In the genomic region with DNA sequence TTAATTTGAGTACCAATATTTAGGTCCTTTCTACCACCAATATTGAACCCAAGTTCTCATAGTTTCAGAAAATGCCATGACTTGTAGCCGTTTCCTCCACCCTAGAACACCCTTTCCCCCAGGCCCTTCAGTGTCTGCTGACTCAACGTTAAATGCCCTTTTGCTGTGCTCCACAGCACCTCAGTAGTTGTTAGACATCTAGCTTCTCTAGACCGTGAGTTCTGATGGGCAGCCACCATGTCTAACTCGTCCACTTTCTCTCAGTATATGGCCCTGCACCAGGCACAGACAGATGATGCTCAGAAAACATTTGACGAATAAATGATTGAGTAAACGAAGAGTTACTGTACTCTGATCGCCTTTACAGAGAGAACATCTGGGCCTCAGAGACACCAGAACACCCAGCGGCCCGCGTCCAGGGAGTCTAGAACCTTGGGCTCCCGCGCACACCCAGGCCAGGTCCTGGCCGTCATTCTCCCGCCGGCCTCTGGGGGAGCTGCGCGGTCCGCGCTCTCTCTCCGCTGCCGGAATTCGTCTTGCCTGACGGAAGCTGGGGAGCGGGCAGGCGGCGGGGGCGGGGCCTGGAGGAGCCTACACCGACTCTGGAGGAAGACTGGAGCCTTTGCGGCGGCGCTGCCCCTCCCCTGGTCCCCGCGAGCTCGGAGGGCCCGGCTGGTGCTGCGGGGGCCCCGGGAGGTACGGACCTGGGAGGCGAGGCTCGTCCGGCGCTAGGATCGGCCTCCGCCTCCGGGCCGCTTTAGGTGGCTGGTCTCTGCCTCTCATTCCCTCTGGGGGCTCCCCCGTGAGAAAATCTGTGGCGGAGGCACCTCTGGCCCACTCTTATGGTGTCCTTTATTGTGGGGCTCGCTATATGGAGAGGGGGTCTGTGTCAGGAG, we compare ENCODE assay signal across 8 cellular contexts. TPM values are rescaled to one million over a fixed set of nuclear protein-coding genes. Genes with fewer than 3 reads are reported as not detected.
DNase-seq lines count a peak whose midpoint lies in the region; ATAC-seq and TF ChIP-seq lines count a peak whose summit lies in the region.

A gene (plus strand): TSS at position 582 of the 896 bp plus-strand sequence. CDS start 1,488 bp downstream, outside the sequence.

- peaks cover 14% of the 10 kb centered on the region for H3K36me3 ChIP-seq in BJ (ENCODE audit: control insufficient read depth, insufficient read depth, low read length)
- H3K36me3 ChIP-seq in effector memory CD4-positive, alpha-beta T cell (ENCODE audit: control insufficient read depth, insufficient read depth, low read length): peaks cover 24% of the 10 kb centered on the region
- peaks cover 26 to 27% of the 10 kb centered on the region in 2 experiments for H3K36me3 ChIP-seq in mesenchymal stem cell (ENCODE audit: control insufficient read depth in 1 of 2, insufficient read depth in 2 of 2, low read depth in 1 of 2, low read length in 2 of 2)

- peak within 1 kb of the TSS; percentile 61 for H2AK5ac ChIP-seq in mesenchymal stem cell (ENCODE audit: low read length, severe bottlenecking)

- peak within 1 kb of the TSS; percentile 77 for H3K4me2 ChIP-seq in mesenchymal stem cell (ENCODE audit: low read length, poor library complexity, severe bottlenecking)

- H3K9me3 ChIP-seq in effector memory CD4-positive, alpha-beta T cell (ENCODE audit: control insufficient read depth, low read length): no peaks in the 10 kb centered on the region
- no peaks in the 10 kb centered on the region for H3K9me3 ChIP-seq in mesenchymal stem cell (ENCODE audit: control insufficient read depth, low read length)

- peak; percentile 92 for TF ChIP-seq CTCF in BJ (IDR thresholded peaks at IDR 0.05; ENCODE audit: insufficient read depth, low read depth, low read length)

- WGBS in mesenchymal stem cell: 8% methylated on average over 49 of the region's 49 CpGs

- H3K27me3 ChIP-seq in BJ (ENCODE audit: control insufficient read depth, insufficient read depth, low read length) (no peaks in the 10 kb centered on the region), mesenchymal stem cell (ENCODE audit: control insufficient read depth in 1 of 2, insufficient read depth in 1 of 2, low read length in 2 of 2) (no peaks in the 10 kb centered on the region)
- H3K27me3 ChIP-seq in effector memory CD4-positive, alpha-beta T cell (replicated peaks; ENCODE audit: control insufficient read depth, insufficient read depth, low read length, poor library complexity, severe bottlenecking): no peaks in the 10 kb centered on the region

- H3K23ac ChIP-seq in mesenchymal stem cell (ENCODE audit: low read length in 2 of 2): no peak within 1 kb of the TSS

- H3K14ac ChIP-seq in mesenchymal stem cell (ENCODE audit: low read length in 2 of 2): peak within 1 kb of the TSS in 1 of 2 experiments; percentile 61

- peak within 1 kb of the TSS; percentile 95 for H4K8ac ChIP-seq in mesenchymal stem cell (ENCODE audit: low read length)

- peak within 1 kb of the TSS; percentile 33 to 78 for H2BK12ac ChIP-seq in mesenchymal stem cell (ENCODE audit: low read length in 2 of 2)

- CTCF ChIA-PET in BJ (lab: Yijun Ruan, JAX): interaction anchor here (0.6 to 9.3 kb wide), 20 partner anchors 8 to 168 kb away, joined by 3 to 61 read pairs (median 4); a partner anchor contains a TSS

- peak within 1 kb of the TSS; percentile 80 to 89 for H3K18ac ChIP-seq in mesenchymal stem cell (ENCODE audit: low read depth in 1 of 2, low read length in 2 of 2)

- H3K27ac ChIP-seq in effector memory CD4-positive, alpha-beta T cell (ENCODE audit: insufficient read depth, low read length, poor library complexity, severe bottlenecking): peak within 1 kb of the TSS; percentile 80
- peak within 1 kb of the TSS; percentile 28 for H3K27ac ChIP-seq in mesenchymal stem cell (ENCODE audit: low read length, poor library complexity, severe bottlenecking)

- peak within 1 kb of the TSS; percentile 75 to 84 for H3K4ac ChIP-seq in mesenchymal stem cell (ENCODE audit: low read depth in 1 of 2, low read length in 2 of 2)

- H2BK15ac ChIP-seq in mesenchymal stem cell (ENCODE audit: low read depth, poor library complexity, severe bottlenecking): no peak within 1 kb of the TSS

- H3K9ac ChIP-seq in mesenchymal stem cell (ENCODE audit: low read length): peak within 1 kb of the TSS; percentile 98

- H3K79me1 ChIP-seq in mesenchymal stem cell (replicated peaks; ENCODE audit: low read length, poor library complexity, severe bottlenecking): peaks cover 14% of the 10 kb centered on the region

- peak; percentile 54 for ATAC-seq in GM19397 (IDR thresholded peaks at IDR 0.05; ENCODE audit: unreplicated experiment)

- H3K4me3 ChIP-seq in BJ (ENCODE audit: low read depth, low read length) (peak within 1 kb of the TSS; percentile 76), mesenchymal stem cell (ENCODE audit: insufficient read depth in 1 of 2, low read depth in 1 of 2, low read length in 2 of 2) (peak within 1 kb of the TSS; percentile 91 to 96)
- peak within 1 kb of the TSS; percentile 87 for H3K4me3 ChIP-seq in effector memory CD4-positive, alpha-beta T cell (ENCODE audit: insufficient read depth, low read depth, low read length, poor library complexity, severe bottlenecking)

- no peak within 1 kb of the TSS for H2BK120ac ChIP-seq in mesenchymal stem cell (ENCODE audit: low read depth, low read length)

- H4K91ac ChIP-seq in mesenchymal stem cell (ENCODE audit: low read length): peak within 1 kb of the TSS; percentile 94

- peak; percentile 34 for DNase-seq in BJ (ENCODE audit: low read depth)
- peak; percentile 89 for DNase-seq in HT-29 (ENCODE audit: low spot score)
- DNase-seq in NK-92 (lab: John Stamatoyannopoulos, UW; ENCODE audit: unreplicated experiment): peak; percentile 46
- DNase-seq in activated CD8-positive, alpha-beta memory T cell treated with anti-CD3 and anti-CD28 coated beads for 24 hours: peak; percentile 96
- DNase-seq in effector memory CD4-positive, alpha-beta T cell: peak; percentile 86 to 92 (median 87)
- DNase-seq in mesenchymal stem cell: peak; percentile 93
- DNase-seq in stimulated activated CD8-positive, alpha-beta memory T cell treated with anti-CD3 and anti-CD28 coated beads, Interleukin-12 subunit alpha, Interleukin-12 subunit beta, amount 100 ng/mL, for 24 hours (ENCODE audit: extremely low read depth): peak; percentile 87

- peaks cover 25% of the 10 kb centered on the region for H3K4me1 ChIP-seq in effector memory CD4-positive, alpha-beta T cell (ENCODE audit: control insufficient read depth, insufficient read depth, low read length, poor library complexity, severe bottlenecking)
- peaks cover 20% of the 10 kb centered on the region for H3K4me1 ChIP-seq in mesenchymal stem cell (ENCODE audit: control insufficient read depth, insufficient read depth, low read depth, low read length)

- H2BK5ac ChIP-seq in mesenchymal stem cell (ENCODE audit: low read depth, low read length, poor library complexity, severe bottlenecking): peak within 1 kb of the TSS; percentile 61

- no peak within 1 kb of the TSS for H2AFZ ChIP-seq in mesenchymal stem cell (ENCODE audit: low read depth, low read length)

- POLR2A ChIA-PET in BJ (lab: Charles Lee): no interaction called here

RNA-seq across cellular contexts. Expression of the gene that starts here (rescaled TPM):
- 55.9 and 81.4 TPM in 2 replicates for polyA plus RNA-seq in BJ (2011; rRNA removed)
- 25.6 and 38.6 TPM in 2 replicates for polyA minus RNA-seq in BJ (2011; rRNA and poly(A)+ RNA removed)
- 50.1 and 62.1 TPM in 2 replicates for total RNA-seq in HT-29 (2014; rRNA removed; shearing (Covaris generic))
- 63.3 TPM for polyA plus RNA-seq in mesenchymal stem cell (2013, experiment 1 of 2)
- 64.3 TPM for polyA plus RNA-seq in mesenchymal stem cell (2013, experiment 2 of 2)

Comparison
In these comparisons a context has a peak if more than half of its experiments do, and no peak if none do; other contexts are left out.
1. Peak in every context shown above with its lines: DNase-seq, ATAC-seq, H3K4me3 ChIP-seq and H3K27ac ChIP-seq.
2. DNase-seq: peak in every context shown above with its lines; median percentile 96 in activated CD8-positive, alpha-beta memory T cell treated with anti-CD3 and anti-CD28 coated beads for 24 hours; 93 in mesenchymal stem cell; 89 in HT-29; 87 in effector memory CD4-positive, alpha-beta T cell; 87 in stimulated activated CD8-positive, alpha-beta memory T cell treated with anti-CD3 and anti-CD28 coated beads, Interleukin-12 subunit alpha, Interleukin-12 subunit beta, amount 100 ng/mL, for 24 hours; 46 in NK-92; 34 in BJ.